Comparison of ENCODE assay signal across 1 cellular context in the genomic region with DNA sequence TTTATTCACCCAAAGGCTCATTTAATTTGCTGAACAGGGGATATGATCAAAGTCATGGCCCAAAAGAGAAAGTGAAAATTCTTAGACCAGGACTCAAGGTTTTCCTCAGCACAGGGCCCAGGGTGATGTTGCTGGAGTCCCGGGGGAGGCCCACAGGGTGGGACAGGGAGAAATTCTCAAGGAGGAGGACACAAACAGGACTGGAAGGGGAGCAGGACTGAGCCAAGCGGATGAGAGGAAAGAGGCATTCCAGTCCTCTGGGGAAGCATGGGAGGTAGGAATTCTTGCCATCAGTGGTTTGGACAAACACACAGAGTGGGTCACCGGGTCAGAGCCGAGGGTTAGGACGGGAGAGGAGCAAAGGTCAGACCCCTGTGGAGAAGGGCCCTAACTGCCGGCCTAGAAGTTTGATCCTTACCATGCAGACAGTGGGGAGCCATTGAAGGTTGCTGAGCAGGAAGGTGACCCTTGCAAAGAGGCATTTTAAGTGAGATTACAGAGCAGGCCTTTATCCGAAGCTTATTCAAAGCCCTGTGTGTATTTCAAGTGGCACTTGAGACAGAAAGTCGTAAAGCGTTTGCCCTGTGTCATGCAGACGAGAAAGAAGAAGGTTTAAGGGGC.
A peak's percentile ranks its signal among the peaks of the same experiment; 100 is the strongest.
TF ChIP-seq lines count a peak whose summit lies in the region.

No MANE protein-coding gene starts in this region.

TF ChIP-seq in HepG2, 621 proteins besides CTCF, POLR2A, EP300 and RAD21 (continued from another document and continues in another):
- TF ChIP-seq, protein P1, sequence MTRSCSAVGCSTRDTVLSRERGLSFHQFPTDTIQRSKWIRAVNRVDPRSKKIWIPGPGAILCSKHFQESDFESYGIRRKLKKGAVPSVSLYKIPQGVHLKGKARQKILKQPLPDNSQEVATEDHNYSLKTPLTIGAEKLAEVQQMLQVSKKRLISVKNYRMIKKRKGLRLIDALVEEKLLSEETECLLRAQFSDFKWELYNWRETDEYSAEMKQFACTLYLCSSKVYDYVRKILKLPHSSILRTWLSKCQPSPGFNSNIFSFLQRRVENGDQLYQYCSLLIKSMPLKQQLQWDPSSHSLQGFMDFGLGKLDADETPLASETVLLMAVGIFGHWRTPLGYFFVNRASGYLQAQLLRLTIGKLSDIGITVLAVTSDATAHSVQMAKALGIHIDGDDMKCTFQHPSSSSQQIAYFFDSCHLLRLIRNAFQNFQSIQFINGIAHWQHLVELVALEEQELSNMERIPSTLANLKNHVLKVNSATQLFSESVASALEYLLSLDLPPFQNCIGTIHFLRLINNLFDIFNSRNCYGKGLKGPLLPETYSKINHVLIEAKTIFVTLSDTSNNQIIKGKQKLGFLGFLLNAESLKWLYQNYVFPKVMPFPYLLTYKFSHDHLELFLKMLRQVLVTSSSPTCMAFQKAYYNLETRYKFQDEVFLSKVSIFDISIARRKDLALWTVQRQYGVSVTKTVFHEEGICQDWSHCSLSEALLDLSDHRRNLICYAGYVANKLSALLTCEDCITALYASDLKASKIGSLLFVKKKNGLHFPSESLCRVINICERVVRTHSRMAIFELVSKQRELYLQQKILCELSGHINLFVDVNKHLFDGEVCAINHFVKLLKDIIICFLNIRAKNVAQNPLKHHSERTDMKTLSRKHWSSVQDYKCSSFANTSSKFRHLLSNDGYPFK (CRISPR knock-in tag; IDR thresholded peaks at IDR 0.05; ENCODE audit: borderline replicate concordance) = no peak
- TF ChIP-seq, protein P2, sequence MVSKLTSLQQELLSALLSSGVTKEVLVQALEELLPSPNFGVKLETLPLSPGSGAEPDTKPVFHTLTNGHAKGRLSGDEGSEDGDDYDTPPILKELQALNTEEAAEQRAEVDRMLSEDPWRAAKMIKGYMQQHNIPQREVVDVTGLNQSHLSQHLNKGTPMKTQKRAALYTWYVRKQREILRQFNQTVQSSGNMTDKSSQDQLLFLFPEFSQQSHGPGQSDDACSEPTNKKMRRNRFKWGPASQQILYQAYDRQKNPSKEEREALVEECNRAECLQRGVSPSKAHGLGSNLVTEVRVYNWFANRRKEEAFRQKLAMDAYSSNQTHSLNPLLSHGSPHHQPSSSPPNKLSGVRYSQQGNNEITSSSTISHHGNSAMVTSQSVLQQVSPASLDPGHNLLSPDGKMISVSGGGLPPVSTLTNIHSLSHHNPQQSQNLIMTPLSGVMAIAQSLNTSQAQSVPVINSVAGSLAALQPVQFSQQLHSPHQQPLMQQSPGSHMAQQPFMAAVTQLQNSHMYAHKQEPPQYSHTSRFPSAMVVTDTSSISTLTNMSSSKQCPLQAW (CRISPR knock-in tag; IDR thresholded peaks at IDR 0.05) = peak; percentile 74
- TF ChIP-seq ZNF850 (CRISPR knock-in tag; conservative IDR thresholded peaks at IDR 0.05) (no peak), ZNF558 (CRISPR knock-in tag; IDR thresholded peaks at IDR 0.05; ENCODE audit: borderline replicate concordance) (no peak), NFKBIZ (CRISPR knock-in tag; IDR thresholded peaks at IDR 0.05) (no peak), ZNF713 (CRISPR knock-in tag; IDR thresholded peaks at IDR 0.05) (no peak), THRA (CRISPR knock-in tag; IDR thresholded peaks at IDR 0.05; ENCODE audit: borderline replicate concordance) (peak; percentile 52; the same call in 1 of the 2 replicates), GABPA (IDR thresholded peaks at IDR 0.05; ENCODE audit: low read depth, low read length) (no peak), GABPA (CRISPR knock-in tag; IDR thresholded peaks at IDR 0.05; ENCODE audit: low read depth) (no peak), NKX3-1 (CRISPR knock-in tag; IDR thresholded peaks at IDR 0.05) (0 out of 2 replicates have a peak, but pooled peaks have one; percentile 51), RAD51 (IDR thresholded peaks at IDR 0.05; ENCODE audit: borderline replicate concordance) (no peak), ELF1 (CRISPR knock-in tag; IDR thresholded peaks at IDR 0.05) (0 out of 2 replicates have a peak, but pooled peaks have one; percentile 11), ZFP41 (CRISPR knock-in tag; IDR thresholded peaks at IDR 0.05; ENCODE audit: borderline replicate concordance) (no peak), ZNF251 (CRISPR knock-in tag; IDR thresholded peaks at IDR 0.05) (no peak), ZNF564 (CRISPR knock-in tag; IDR thresholded peaks at IDR 0.05) (no peak), GRHL1 (CRISPR knock-in tag; conservative IDR thresholded peaks at IDR 0.05) (no peak), KAT2B (IDR thresholded peaks at IDR 0.05; ENCODE audit: borderline replicate concordance, low read depth, low read length) (no peak), YY1 (IDR thresholded peaks at IDR 0.05; ENCODE audit: insufficient read depth, insufficient replicate concordance, low read depth, low read length) (peak; percentile 49), GATAD2A (CRISPR knock-in tag; IDR thresholded peaks at IDR 0.05) (peak; percentile 87), ETV5 (CRISPR knock-in tag; IDR thresholded peaks at IDR 0.05; ENCODE audit: borderline replicate concordance) (no peak), STAT6 (CRISPR knock-in tag; IDR thresholded peaks at IDR 0.05; ENCODE audit: borderline replicate concordance) (no peak), ATF2 (CRISPR knock-in tag; IDR thresholded peaks at IDR 0.05) (peak; percentile 65; the same call in 1 of the 2 replicates), MYPOP (CRISPR knock-in tag; IDR thresholded peaks at IDR 0.05) (peak; percentile 45; the same call in 1 of the 2 replicates), NCOR1 (IDR thresholded peaks at IDR 0.05; ENCODE audit: borderline replicate concordance, low read length) (peak; percentile 84), FOXA1 (IDR thresholded peaks at IDR 0.05) (no peak), FOXA1 (CRISPR knock-in tag; IDR thresholded peaks at IDR 0.05) (0 out of 2 replicates have a peak, but pooled peaks have one; percentile 30), GPN1 (CRISPR knock-in tag; IDR thresholded peaks at IDR 0.05; ENCODE audit: borderline replicate concordance) (no peak), ZNF891 (CRISPR knock-in tag; IDR thresholded peaks at IDR 0.05) (no peak), ZNF343 (CRISPR knock-in tag; IDR thresholded peaks at IDR 0.05) (peak; percentile 84; the same call in 1 of the 2 replicates), MIXL1 (CRISPR knock-in tag; IDR thresholded peaks at IDR 0.05) (no peak), TBX3 (IDR thresholded peaks at IDR 0.05; ENCODE audit: borderline replicate concordance) (0 out of 2 replicates have a peak, but pooled peaks have one; percentile 24), YEATS4 (CRISPR knock-in tag; IDR thresholded peaks at IDR 0.05; ENCODE audit: borderline replicate concordance) (peak; percentile 66), ZNF292 (CRISPR knock-in tag; IDR thresholded peaks at IDR 0.05; ENCODE audit: borderline replicate concordance, low read depth) (peak; percentile 63; the same call in 1 of the 2 replicates), ZMYM3 (CRISPR knock-in tag; IDR thresholded peaks at IDR 0.05) (peak; percentile 95), GLI4 (CRISPR knock-in tag; IDR thresholded peaks at IDR 0.05; ENCODE audit: borderline replicate concordance) (no peak), ARNT (IDR thresholded peaks at IDR 0.05) (no peak), PITX1 (CRISPR knock-in tag; IDR thresholded peaks at IDR 0.05) (no peak), NCOA2 (CRISPR knock-in tag; IDR thresholded peaks at IDR 0.05) (peak; percentile 66), ELF3 (CRISPR knock-in tag; IDR thresholded peaks at IDR 0.05) (peak; percentile 66), DRAP1 (CRISPR knock-in tag; IDR thresholded peaks at IDR 0.05) (peak; percentile 46; the same call in 1 of the 2 replicates), ZBTB39 (CRISPR knock-in tag; IDR thresholded peaks at IDR 0.05) (no peak), GATAD1 (CRISPR knock-in tag; IDR thresholded peaks at IDR 0.05) (0 out of 2 replicates have a peak, but pooled peaks have one; percentile 48)
- TF ChIP-seq, protein P3, sequence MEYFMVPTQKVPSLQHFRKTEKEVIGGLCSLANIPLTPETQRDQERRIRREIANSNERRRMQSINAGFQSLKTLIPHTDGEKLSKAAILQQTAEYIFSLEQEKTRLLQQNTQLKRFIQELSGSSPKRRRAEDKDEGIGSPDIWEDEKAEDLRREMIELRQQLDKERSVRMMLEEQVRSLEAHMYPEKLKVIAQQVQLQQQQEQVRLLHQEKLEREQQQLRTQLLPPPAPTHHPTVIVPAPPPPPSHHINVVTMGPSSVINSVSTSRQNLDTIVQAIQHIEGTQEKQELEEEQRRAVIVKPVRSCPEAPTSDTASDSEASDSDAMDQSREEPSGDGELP (IDR thresholded peaks at IDR 0.05; ENCODE audit: borderline replicate concordance, low read depth) = no peak
